1 cellular context compared by ENCODE assay signal in genomic region chr16:70437582-70438324, GRCh38.
TF ChIP-seq lines count a peak whose summit lies in the region.

No MANE protein-coding gene starts in this region.

TF ChIP-seq in HepG2, 621 proteins besides CTCF, POLR2A, EP300 and RAD21 (continued from another document and continues in another):
- TF ChIP-seq ZNF142 (CRISPR knock-in tag; IDR thresholded peaks at IDR 0.05): no peak
- TF ChIP-seq UBTF (CRISPR knock-in tag; IDR thresholded peaks at IDR 0.05): 0 out of 2 replicates have a peak, but pooled peaks have one; percentile 44
- TF ChIP-seq MZF1 (CRISPR knock-in tag; IDR thresholded peaks at IDR 0.05; ENCODE audit: borderline replicate concordance): no peak
- 0 out of 2 replicates have a peak, but pooled peaks have one; percentile 31 for TF ChIP-seq BORCS8-MEF2B (CRISPR knock-in tag; IDR thresholded peaks at IDR 0.05)
- TF ChIP-seq TFAP4 (IDR thresholded peaks at IDR 0.05; ENCODE audit: borderline replicate concordance, low read depth): no peak
- TF ChIP-seq THAP8 (CRISPR knock-in tag; IDR thresholded peaks at IDR 0.05; ENCODE audit: borderline replicate concordance): no peak
- TF ChIP-seq ZNF350 (CRISPR knock-in tag; IDR thresholded peaks at IDR 0.05; ENCODE audit: borderline replicate concordance, low read depth): peak; percentile 11; the same call in 1 of the 2 replicates
- 0 out of 2 replicates have a peak, but pooled peaks have one; percentile 32 for TF ChIP-seq TBP (CRISPR knock-in tag; IDR thresholded peaks at IDR 0.05)
- peak; percentile 33 for TF ChIP-seq IKZF4 (CRISPR knock-in tag; IDR thresholded peaks at IDR 0.05; ENCODE audit: borderline replicate concordance, low read depth, not compliant biosample characterization)
- no peak for TF ChIP-seq ATF4 (CRISPR knock-in tag; IDR thresholded peaks at IDR 0.05)
- TF ChIP-seq ZNF180 (CRISPR knock-in tag; IDR thresholded peaks at IDR 0.05; ENCODE audit: borderline replicate concordance, low read depth): no peak
- TF ChIP-seq ZNF619 (CRISPR knock-in tag; IDR thresholded peaks at IDR 0.05): 0 out of 2 replicates have a peak, but pooled peaks have one; percentile 58
- TF ChIP-seq ZBTB4 (CRISPR knock-in tag; IDR thresholded peaks at IDR 0.05; ENCODE audit: borderline replicate concordance): no peak
- 0 out of 2 replicates have a peak, but pooled peaks have one; percentile 89 for TF ChIP-seq ZNF598 (CRISPR knock-in tag; IDR thresholded peaks at IDR 0.05; ENCODE audit: borderline replicate concordance)
- TF ChIP-seq ZNF558 (CRISPR knock-in tag; IDR thresholded peaks at IDR 0.05; ENCODE audit: borderline replicate concordance): peak; percentile 18; the same call in 1 of the 2 replicates
- TF ChIP-seq TFDP1 (CRISPR knock-in tag; IDR thresholded peaks at IDR 0.05; ENCODE audit: borderline replicate concordance): 0 out of 2 replicates have a peak, but pooled peaks have one; percentile 38
- TF ChIP-seq DNMT3B (CRISPR knock-in tag; conservative IDR thresholded peaks at IDR 0.05): no peak
- 0 out of 2 replicates have a peak, but pooled peaks have one; percentile 23 for TF ChIP-seq ZNF547 (CRISPR knock-in tag; IDR thresholded peaks at IDR 0.05)
- TF ChIP-seq TFDP2 (CRISPR knock-in tag; IDR thresholded peaks at IDR 0.05): 0 out of 2 replicates have a peak, but pooled peaks have one; percentile 15
- peak; percentile 12; the same call in 1 of the 2 replicates for TF ChIP-seq ZMYM4 (CRISPR knock-in tag; IDR thresholded peaks at IDR 0.05)
- TF ChIP-seq ETS1 (CRISPR knock-in tag; IDR thresholded peaks at IDR 0.05): no peak
- peak; percentile 21 to 54; a peak in 1 of 4 replicates for TF ChIP-seq HMGXB4 (CRISPR knock-in tag; IDR thresholded peaks at IDR 0.05; ENCODE audit: borderline replicate concordance in 1 of 2, low read depth in 1 of 2)
- TF ChIP-seq CAMTA2 (CRISPR knock-in tag; IDR thresholded peaks at IDR 0.05; ENCODE audit: borderline replicate concordance): 0 out of 2 replicates have a peak, but pooled peaks have one; percentile 58
- TF ChIP-seq BRD4 (CRISPR knock-in tag; IDR thresholded peaks at IDR 0.05): peak; percentile 26; the same call in 1 of the 2 replicates
- peak; percentile 58; the same call in 1 of the 2 replicates for TF ChIP-seq SPEN (CRISPR knock-in tag; IDR thresholded peaks at IDR 0.05; ENCODE audit: low read depth)
- 0 out of 2 replicates have a peak, but pooled peaks have one; percentile 37 for TF ChIP-seq ZNF44 (CRISPR knock-in tag; IDR thresholded peaks at IDR 0.05)
- TF ChIP-seq MXD4 (CRISPR knock-in tag; IDR thresholded peaks at IDR 0.05): peak; percentile 9; the same call in 1 of the 2 replicates
- no peak for TF ChIP-seq MBD4 (IDR thresholded peaks at IDR 0.05; ENCODE audit: borderline replicate concordance, low read length)
- TF ChIP-seq ZMYM3 (CRISPR knock-in tag; IDR thresholded peaks at IDR 0.05): 0 out of 2 replicates have a peak, but pooled peaks have one; percentile 6
